In the genomic region with DNA sequence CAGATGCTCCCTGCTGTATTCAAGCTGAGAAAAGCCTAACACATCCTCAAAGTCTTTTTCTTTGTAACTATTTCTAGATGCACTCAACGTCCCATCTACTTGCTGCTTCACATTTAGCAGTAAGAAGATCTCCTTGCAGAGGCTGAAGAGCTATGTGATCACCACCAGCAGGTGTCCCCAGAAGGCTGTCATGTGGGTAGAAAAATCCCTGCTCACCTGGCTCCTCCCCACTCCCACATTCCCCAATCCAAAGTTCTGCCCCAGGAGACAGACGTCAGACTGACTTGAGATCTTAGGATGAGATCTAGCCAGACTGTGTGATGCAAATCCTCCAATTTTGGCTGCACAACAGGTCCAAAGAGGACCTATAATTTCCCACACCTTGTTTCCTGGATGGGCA, we compare ENCODE assay signal across 15 cellular contexts. TPM values are rescaled to one million over a fixed set of nuclear protein-coding genes. Genes with fewer than 3 reads are reported as not detected.
DNase-seq lines count a peak whose midpoint lies in the region; ATAC-seq and TF ChIP-seq lines count a peak whose summit lies in the region.
"Had no signal": no experiment of that assay in that cellular context is flagged by ENCODE, and none has a peak within 500 bp of the region (broad histone marks: within the 10 kb centered on the region; RNA-seq: fewer than 3 reads in every experiment).

No MANE protein-coding gene starts in this region.

- no peaks in the 10 kb centered on the region for H3K27me3 ChIP-seq in Loucy (ENCODE audit: insufficient read depth, low read length, poor library complexity, severe bottlenecking)
- H3K27me3 ChIP-seq in endodermal cell (ENCODE audit: control insufficient read depth, insufficient read depth, low read length, poor library complexity, severe bottlenecking), result no peaks in the 10 kb centered on the region
- H3K27me3 ChIP-seq: BLaER1 treated with 17β-estradiol and CSF1 and Interleukin-3, amounts not matched to agents 10 nM and 100 nM had no signal

- no peak overlapping the region for H2AFZ ChIP-seq in Loucy (ENCODE audit: low read length)

- H3K4me1 Mint-ChIP-seq in activated CD4-positive, alpha-beta T cell treated with anti-CD3 and anti-CD28 coated beads, Interleukin-2, amount 10 ng/mL, durations not matched to agents 24 days and 14 days, result peaks cover 8% of the 10 kb centered on the region
- H3K4me1 Mint-ChIP-seq in endodermal cell, result no peaks in the 10 kb centered on the region

- H3K9me3 ChIP-seq in Loucy (ENCODE audit: insufficient read depth, low read depth, low read length) (no peaks in the 10 kb centered on the region), endodermal cell (ENCODE audit: control insufficient read depth, low read length) (no peaks in the 10 kb centered on the region)

- peaks cover 39% of the 10 kb centered on the region for H3K27me3 Mint-ChIP-seq in activated CD4-positive, alpha-beta T cell treated with anti-CD3 and anti-CD28 coated beads, Interleukin-2, amount 10 ng/mL, durations not matched to agents 24 days and 14 days
- H3K27me3 Mint-ChIP-seq in endodermal cell (ENCODE audit: insufficient read depth), result peaks cover 12% of the 10 kb centered on the region

- ATAC-seq in HG02938 (IDR thresholded peaks at IDR 0.05; ENCODE audit: unreplicated experiment) (no peak), HG02571 (IDR thresholded peaks at IDR 0.05; ENCODE audit: unreplicated experiment) (no peak), HG03460 (IDR thresholded peaks at IDR 0.05; ENCODE audit: unreplicated experiment) (no peak), HG03378 (IDR thresholded peaks at IDR 0.05; ENCODE audit: unreplicated experiment) (no peak)

- H3K27ac Mint-ChIP-seq in activated CD4-positive, alpha-beta T cell treated with anti-CD3 and anti-CD28 coated beads, Interleukin-2, amount 10 ng/mL, durations not matched to agents 24 days and 14 days, result no peak overlapping the region
- no peak overlapping the region for H3K27ac Mint-ChIP-seq in endodermal cell

- intact Hi-C loops in activated CD4-positive, alpha-beta T cell treated with anti-CD3 and anti-CD28 coated beads, Interleukin-2, amount 10 ng/mL, durations not matched to agents 24 days and 14 days (cut with micrococcal nuclease), result no loop called here

- H3K36me3 ChIP-seq in Loucy (ENCODE audit: insufficient read depth, low read length), result no peaks in the 10 kb centered on the region
- no peaks in the 10 kb centered on the region for H3K36me3 ChIP-seq in endodermal cell (ENCODE audit: control insufficient read depth, insufficient read depth, low read length)
- H3K36me3 ChIP-seq: BLaER1 treated with 17β-estradiol and CSF1 and Interleukin-3, amounts not matched to agents 10 nM and 100 nM had no signal

- no peaks in the 10 kb centered on the region for H4K20me1 ChIP-seq in Loucy (ENCODE audit: insufficient read depth, low read length, poor library complexity, severe bottlenecking)
- H4K20me1 ChIP-seq: BLaER1 treated with 17β-estradiol and CSF1 and Interleukin-3, amounts not matched to agents 10 nM and 100 nM had no signal

- no peak overlapping the region for H3K4me2 ChIP-seq in Loucy (ENCODE audit: low read depth, low read length, poor library complexity, severe bottlenecking)

- H3K9me3 Mint-ChIP-seq in activated CD4-positive, alpha-beta T cell treated with anti-CD3 and anti-CD28 coated beads, Interleukin-2, amount 10 ng/mL, durations not matched to agents 24 days and 14 days, result no peaks in the 10 kb centered on the region
- peaks cover 10% of the 10 kb centered on the region for H3K9me3 Mint-ChIP-seq in endodermal cell

- peak; percentile 17 for DNase-seq in activated CD4-positive, alpha-beta T cell treated with anti-CD3 and anti-CD28 coated beads, Interleukin-2, amount 10 ng/mL, durations not matched to agents 24 days and 14 days
- no peak for DNase-seq in activated CD4-positive, alpha-beta T cell treated with anti-CD3 and anti-CD28 coated beads for 4 hours
- peak; percentile 88 for DNase-seq in endodermal cell
- DNase-seq: GOT3, NCI-H146, NCI-H2081 treated with DMSO at 0.1 percent for 48 hours had no signal

- TF ChIP-seq CTCF in Loucy (conservative IDR thresholded peaks at IDR 0.05; ENCODE audit: low read length) (peak; percentile 45), endodermal cell (conservative IDR thresholded peaks at IDR 0.05) (peak; percentile 65)

- no peaks in the 10 kb centered on the region for H3K36me3 Mint-ChIP-seq in activated CD4-positive, alpha-beta T cell treated with anti-CD3 and anti-CD28 coated beads, Interleukin-2, amount 10 ng/mL, durations not matched to agents 24 days and 14 days (ENCODE audit: low read depth)
- H3K36me3 Mint-ChIP-seq in endodermal cell (ENCODE audit: low read depth), result no peaks in the 10 kb centered on the region

- H3K4me1 ChIP-seq in Loucy (ENCODE audit: insufficient read depth, low read length, poor library complexity, severe bottlenecking) (peaks cover 25% of the 10 kb centered on the region), endodermal cell (ENCODE audit: control insufficient read depth, insufficient read depth, low read length) (no peaks in the 10 kb centered on the region)

- 80 to 84% methylated on average over 2 of the region's 2 CpGs for WGBS in endodermal cell (ENCODE audit: insufficient coverage in 1 of 2, insufficient read length in 1 of 2), 2 experiments

- H3K9ac ChIP-seq in Loucy (ENCODE audit: low read depth, low read length, poor library complexity, severe bottlenecking), result no peak overlapping the region
- no peak overlapping the region for H3K9ac ChIP-seq in endodermal cell (ENCODE audit: extremely low read depth, low read length, poor library complexity, severe bottlenecking)
- H3K9ac ChIP-seq: BLaER1 treated with 17β-estradiol and CSF1 and Interleukin-3, amounts not matched to agents 10 nM and 100 nM had no signal

- no peaks in the 10 kb centered on the region for H3K79me2 ChIP-seq in Loucy (ENCODE audit: insufficient read depth, low read length)

- H3K4me3 ChIP-seq in Loucy (ENCODE audit: low read length, poor library complexity, severe bottlenecking) (no peak overlapping the region), endodermal cell (ENCODE audit: low read length) (no peak overlapping the region)
- H3K4me3 ChIP-seq: BLaER1 treated with 17β-estradiol and CSF1 and Interleukin-3, amounts not matched to agents 10 nM and 100 nM; SK-N-MC had no signal

- H3F3A ChIP-seq in Loucy (ENCODE audit: low read depth), result no peaks in the 10 kb centered on the region

- no peaks in the 10 kb centered on the region for H3K9me2 ChIP-seq in Loucy (replicated peaks; ENCODE audit: low read depth, low read length)

- H3K4me3 Mint-ChIP-seq in activated CD4-positive, alpha-beta T cell treated with anti-CD3 and anti-CD28 coated beads, Interleukin-2, amount 10 ng/mL, durations not matched to agents 24 days and 14 days, result no peak overlapping the region
- H3K4me3 Mint-ChIP-seq in endodermal cell, result no peak overlapping the region

- no peak overlapping the region for H3K27ac ChIP-seq in endodermal cell (ENCODE audit: low read depth, low read length)
- H3K27ac ChIP-seq: BLaER1 treated with 17β-estradiol and CSF1 and Interleukin-3, amounts not matched to agents 10 nM and 100 nM; SK-N-MC had no signal

RNA-seq across cellular contexts. Expression of a gene that starts 1.1 kb away (rescaled TPM):
- not detected in 2 replicates for total RNA-seq in activated CD4-positive, alpha-beta T cell treated with anti-CD3 and anti-CD28 coated beads, Interleukin-2, amount 10 ng/mL, durations not matched to agents 24 days and 14 days
- not detected for total RNA-seq in endodermal cell
- not detected for polyA plus RNA-seq in endodermal cell (2013, experiment 1 of 2)
- not detected for polyA plus RNA-seq in endodermal cell (2013, experiment 2 of 2)
- total RNA-seq: A172, G401 had no signal

RNA-seq across cellular contexts. Expression of a gene that starts 5.6 kb away (rescaled TPM):
- 105 and 111 TPM in 2 replicates for total RNA-seq in activated CD4-positive, alpha-beta T cell treated with anti-CD3 and anti-CD28 coated beads, Interleukin-2, amount 10 ng/mL, durations not matched to agents 24 days and 14 days
- total RNA-seq in endodermal cell, result not detected
- not detected for polyA plus RNA-seq in endodermal cell (2013, experiment 1 of 2)
- polyA plus RNA-seq in endodermal cell (2013, experiment 2 of 2), result not detected
- total RNA-seq: A172, G401 had no signal

RNA-seq across cellular contexts. Expression of a gene that starts 38.2 kb away (rescaled TPM):
- not detected in 2 replicates for total RNA-seq in activated CD4-positive, alpha-beta T cell treated with anti-CD3 and anti-CD28 coated beads, Interleukin-2, amount 10 ng/mL, durations not matched to agents 24 days and 14 days
- total RNA-seq in endodermal cell, result not detected
- not detected for polyA plus RNA-seq in endodermal cell (2013, experiment 1 of 2)
- polyA plus RNA-seq in endodermal cell (2013, experiment 2 of 2), result not detected
- total RNA-seq: A172, G401 had no signal

Comparison
In these comparisons a context has a peak if more than half of its experiments do, and no peak if none do; other contexts are left out.
1. DNase-seq: peak in activated CD4-positive, alpha-beta T cell treated with anti-CD3 and anti-CD28 coated beads, Interleukin-2, amount 10 ng/mL, durations not matched to agents 24 days and 14 days (single experiment) and endodermal cell (single experiment); none in activated CD4-positive, alpha-beta T cell treated with anti-CD3 and anti-CD28 coated beads for 4 hours (0 of 2).
2. RNA of a gene that starts 5.6 kb away (total RNA-seq): 105 to 111 TPM in activated CD4-positive, alpha-beta T cell treated with anti-CD3 and anti-CD28 coated beads, Interleukin-2, amount 10 ng/mL, durations not matched to agents 24 days and 14 days; not detected in endodermal cell; every median in the first group is over 100 times any median in the second.